13 cellular contexts compared by ENCODE assay signal in the genomic region with DNA sequence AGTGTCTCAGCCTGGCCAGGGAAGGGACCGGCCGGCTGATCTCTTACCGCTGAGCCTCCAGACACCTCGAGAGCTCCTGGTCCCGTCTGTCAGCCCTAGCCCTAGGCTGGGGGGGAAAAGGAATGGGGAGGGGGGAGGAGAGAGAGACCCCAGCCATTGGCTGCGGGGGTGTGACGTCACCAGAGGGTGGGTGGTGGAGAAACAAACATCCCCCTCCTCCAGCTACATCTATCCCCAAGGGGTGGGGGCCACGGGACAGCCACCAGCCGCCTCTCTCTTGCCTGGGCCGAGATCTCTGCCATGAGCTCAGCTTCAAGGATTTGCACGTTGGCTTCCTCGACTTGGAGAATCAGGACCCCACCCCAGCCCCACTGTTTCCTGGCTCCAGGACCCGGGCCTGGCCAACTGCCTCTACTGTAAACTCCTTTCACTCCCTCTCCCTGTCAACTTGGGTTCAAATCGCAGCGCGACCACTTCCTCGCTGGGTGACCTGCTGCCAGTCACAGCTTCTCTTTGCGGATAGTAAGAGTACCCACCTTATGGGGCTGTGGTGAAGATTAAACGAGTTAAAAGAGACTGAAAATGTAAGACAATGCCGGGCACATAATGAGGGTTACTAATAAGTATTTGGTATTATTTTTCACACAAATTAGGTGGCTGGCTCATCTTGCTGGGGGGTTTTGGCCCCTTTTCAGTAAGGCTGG. TPM values are rescaled to one million over a fixed set of nuclear protein-coding genes. Genes with fewer than 3 reads are reported as not detected.
DNase-seq lines count a peak whose midpoint lies in the region; ATAC-seq, FAIRE-seq and TF ChIP-seq lines count a peak whose summit lies in the region.
"Had no signal": no experiment of that assay in that cellular context is flagged by ENCODE, and none has a peak within 500 bp of the region (broad histone marks: within the 10 kb centered on the region; RNA-seq: fewer than 3 reads in every experiment).

Gene PRX (minus strand): TSS at position 88 of the 704 bp plus-strand sequence. CDS start 5,446 bp downstream, outside the sequence.

- no peak within 1 kb of the TSS for H3K9ac ChIP-seq in neural progenitor cell

- FAIRE-seq in GM12891 (lab: Jason Lieb, UNC), result no peak
- FAIRE-seq: colon had no signal

- H3K27ac Mint-ChIP-seq in GM23338, result peak within 1 kb of the TSS; percentile 84; the same call in 1 of the 2 replicates
- H3K27ac Mint-ChIP-seq in neural progenitor cell, result peak within 1 kb of the TSS; percentile 85

- no peaks in the 10 kb centered on the region for H3K9me2 ChIP-seq in GM23338 (ENCODE audit: insufficient read depth)

- H2AFZ ChIP-seq in GM23338 (peak within 1 kb of the TSS; percentile 86), neural progenitor cell (replicated peaks) (peak within 1 kb of the TSS; percentile 85)

- H3F3A ChIP-seq in GM23338 (replicated peaks; ENCODE audit: low read depth), result 0 out of 2 replicates have a peak, but pooled peaks cover 3% of the 10 kb centered on the region
- H3F3A ChIP-seq in neural progenitor cell (ENCODE audit: low read depth), result peaks cover 7% of the 10 kb centered on the region

- H3K4me1 Mint-ChIP-seq in GM23338 (peaks cover 39% of the 10 kb centered on the region), neural progenitor cell (peaks cover 36% of the 10 kb centered on the region)

- H3K9me3 Mint-ChIP-seq in GM23338 (no peaks in the 10 kb centered on the region), neural progenitor cell (no peaks in the 10 kb centered on the region)

- H3K4me2 ChIP-seq in GM23338 (peak within 1 kb of the TSS; percentile 74), neural progenitor cell (peak within 1 kb of the TSS; percentile 1)

- 39 to 47% (median 41%) methylated on average over 17 to 20 of the region's 20 CpGs for WGBS in spleen, 5 donors

- H3K4me3 ChIP-seq in GM23338 (peak within 1 kb of the TSS; percentile 42), right atrium auricular region (no peak within 1 kb of the TSS), neural progenitor cell (peak within 1 kb of the TSS; percentile 8), spleen (no peak within 1 kb of the TSS)
- H3K4me3 ChIP-seq: MG63 had no signal

- H3K36me3 Mint-ChIP-seq in GM23338 (ENCODE audit: low read depth), result no peaks in the 10 kb centered on the region
- no peaks in the 10 kb centered on the region for H3K36me3 Mint-ChIP-seq in neural progenitor cell

- no peaks in the 10 kb centered on the region for H3K9me3 ChIP-seq in right atrium auricular region
- H3K9me3 ChIP-seq in neural progenitor cell (ENCODE audit: low read depth), result no peaks in the 10 kb centered on the region
- H3K9me3 ChIP-seq in spleen, result no peaks in the 10 kb centered on the region
- H3K9me3 ChIP-seq: MG63 had no signal

- intact Hi-C loops in spleen (cut with DNase I; ENCODE audit: low total_unique reads), result no loop called here

- no peaks in the 10 kb centered on the region for H4K20me1 ChIP-seq in GM23338 (replicated peaks; ENCODE audit: insufficient read depth)
- no peaks in the 10 kb centered on the region for H4K20me1 ChIP-seq in neural progenitor cell (ENCODE audit: low read depth)

- peaks cover 25% of the 10 kb centered on the region for H3K4me1 ChIP-seq in GM23338 (ENCODE audit: insufficient read depth)
- H3K4me1 ChIP-seq in right atrium auricular region, result peaks cover 0 to 50% of the 10 kb centered on the region in 2 donors
- peaks cover 24% of the 10 kb centered on the region for H3K4me1 ChIP-seq in neural progenitor cell
- H3K4me1 ChIP-seq in spleen, result peaks cover 15 to 79% (median 50%) of the 10 kb centered on the region in 6 donors

- H3K27me3 ChIP-seq in GM23338 (ENCODE audit: insufficient read depth) (no peaks in the 10 kb centered on the region), right atrium auricular region (no peaks in the 10 kb centered on the region), neural progenitor cell (no peaks in the 10 kb centered on the region), spleen (replicated peaks in 1 of 7) (peaks cover 0 to 7% (median 0%) of the 10 kb centered on the region in 7 donors)
- H3K27me3 ChIP-seq: MG63 had no signal

- peak; percentile 74 for ATAC-seq in GM23338

- H3K27ac ChIP-seq in GM23338 (ENCODE audit: low read depth) (no peak within 1 kb of the TSS; the same call in 1 of the 2 replicates), right atrium auricular region (peak within 1 kb of the TSS; percentile 82 to 89), neural progenitor cell (no peak within 1 kb of the TSS), spleen (no peak within 1 kb of the TSS)

- TF ChIP-seq POLR2A in GM12891 (IDR thresholded peaks at IDR 0.05; ENCODE audit: low read depth, low read length) (no peak), spleen (IDR thresholded peaks at IDR 0.05) (no peak)

- H3K4me3 Mint-ChIP-seq in GM23338 (peak within 1 kb of the TSS; percentile 52), neural progenitor cell (peak within 1 kb of the TSS; percentile 56)

- no peaks in the 10 kb centered on the region for H3K36me3 ChIP-seq in GM23338 (ENCODE audit: insufficient read depth)
- H3K36me3 ChIP-seq in right atrium auricular region, result no peaks in the 10 kb centered on the region
- H3K36me3 ChIP-seq in neural progenitor cell, result no peaks in the 10 kb centered on the region
- H3K36me3 ChIP-seq in spleen, result no peaks in the 10 kb centered on the region
- H3K36me3 ChIP-seq: MG63 had no signal

- peaks cover 6% of the 10 kb centered on the region for H3K27me3 Mint-ChIP-seq in GM23338 (ENCODE audit: insufficient read depth, low read depth, poor library complexity)
- H3K27me3 Mint-ChIP-seq in neural progenitor cell (ENCODE audit: insufficient read depth, low read depth), result peaks cover 2% of the 10 kb centered on the region

- H3K79me2 ChIP-seq in GM23338 (replicated peaks; ENCODE audit: insufficient read depth) (no peaks in the 10 kb centered on the region), neural progenitor cell (ENCODE audit: low read depth) (no peaks in the 10 kb centered on the region)

- TF ChIP-seq CTCF in GM23338 (conservative IDR thresholded peaks at IDR 0.05; ENCODE audit: low read depth in 2 of 2) (no peak), right atrium auricular region (IDR thresholded peaks at IDR 0.05) (no peak), neural progenitor cell (IDR thresholded peaks at IDR 0.05) (no peak), spleen (IDR thresholded peaks at IDR 0.05 in 8 of 11, conservative IDR thresholded peaks at IDR 0.05 in 3 of 11) (no peak)

- DNase-seq in GM23338 (ENCODE audit: low spot score) (peak; percentile 89), NCI-H82 treated with DMSO at 0.1 percent for 48 hours (lab: John Stamatoyannopoulos, UW; ENCODE audit: unreplicated experiment) (peak; percentile 72), right atrium auricular region (ENCODE audit: low spot score) (no peak), neural progenitor cell (ENCODE audit: low spot score) (peak; percentile 72), NCI-H2029 (lab: John Stamatoyannopoulos, UW) (no peak), GM12891 (ENCODE audit: insufficient read length, low spot score) (no peak), spleen (no peak), EL (no peak)
- DNase-seq: activated CD4-positive, alpha-beta T cell treated with anti-CD3 and anti-CD28 coated beads for 48 hours; activated naive CD4-positive, alpha-beta T cell; MG63; stimulated activated CD4-positive, alpha-beta T cell treated with anti-CD3 and anti-CD28 coated beads, Interleukin-12 subunit alpha, Interleukin-12 subunit beta, amount 100 ng/mL, for 4 hours had no signal

TF ChIP-seq in GM23338, 12 proteins besides CTCF, POLR2A, EP300 and RAD21 (continues in another document):
- TF ChIP-seq ZNF114 (CRISPR knock-in tag; IDR thresholded peaks at IDR 0.05), result no peak
- TF ChIP-seq NANOG (IDR thresholded peaks at IDR 0.05; ENCODE audit: borderline replicate concordance), result no peak
- TF ChIP-seq JUNB (IDR thresholded peaks at IDR 0.05; ENCODE audit: unreplicated experiment), result no peak
- TF ChIP-seq EZH2 (IDR thresholded peaks at IDR 0.05; ENCODE audit: low read depth, unreplicated experiment), result no peak

TF ChIP-seq in GM12891, 5 proteins besides CTCF, POLR2A, EP300 and RAD21:
- TF ChIP-seq PAX5 (IDR thresholded peaks at IDR 0.05; ENCODE audit: insufficient read depth, low read length, severe bottlenecking) (no peak), POU2F2 (IDR thresholded peaks at IDR 0.05; ENCODE audit: low read depth, low read length) (no peak), POLR2AphosphoS5 (IDR thresholded peaks at IDR 0.05; ENCODE audit: low read depth, low read length) (no peak), TAF1 (IDR thresholded peaks at IDR 0.05; ENCODE audit: low read depth, low read length) (no peak), SPI1 (IDR thresholded peaks at IDR 0.05; ENCODE audit: low read depth, low read length) (no peak)

RNA-seq across cellular contexts. Expression of gene PRX, which starts in this region (rescaled TPM):
- total RNA-seq in GM23338 (2014; rRNA removed; shearing (Covaris generic)), result 4.2 and 4.3 TPM in 2 replicates
- 4.1 and 4.2 TPM in 2 replicates for polyA plus RNA-seq in GM23338 (2016; fragmentation: Nextera tagmentation; extraction: Ambion mirVana)
- 1 to 10 TPM; 4.8 to 5.1 TPM for total RNA-seq in right atrium auricular region
- 1.4 and 4.7 TPM in 2 replicates for total RNA-seq in neural progenitor cell (ENCODE audit: low replicate concordance)
- 0.87 TPM for polyA plus RNA-seq in GM12891 (2012; ENCODE audit: low read depth, missing spikeins)
- 1 to 10 TPM; 1.7 to 3.4 (median 3.0) TPM for total RNA-seq in spleen
- polyA plus RNA-seq in spleen, result 1 to 10 TPM in 1 of 3 donors, under 1 TPM in 2; 0.50 to 1.8 (median 0.56) TPM

Comparison
In these comparisons a context has a peak if more than half of its experiments do, and no peak if none do; other contexts are left out.
1. DNase-seq: peak in GM23338 (single experiment), NCI-H82 treated with DMSO at 0.1 percent for 48 hours (single experiment) and neural progenitor cell (single experiment); none in right atrium auricular region (single experiment), NCI-H2029 (single experiment), GM12891 (single experiment), spleen (single experiment) and EL (single experiment).
2. H3K27ac ChIP-seq: peak in right atrium auricular region (2 of 2); none in GM23338 (single experiment), neural progenitor cell (single experiment) and spleen (0 of 8).
3. H3K4me3 ChIP-seq: peak in GM23338 (single experiment) and neural progenitor cell (single experiment); none in right atrium auricular region (0 of 2) and spleen (0 of 8).